Comparison of ENCODE assay signal across 8 cellular contexts in genomic region chr1:226121049-226121586, GRCh38. TPM values are rescaled to one million over a fixed set of nuclear protein-coding genes. Genes with fewer than 3 reads are reported as not detected.
DNase-seq lines count a peak whose midpoint lies in the region; ATAC-seq, FAIRE-seq and TF ChIP-seq lines count a peak whose summit lies in the region.

No MANE protein-coding gene starts in this region.

- peaks cover 19% of the 10 kb centered on the region for H3K4me1 ChIP-seq in left ventricle myocardium inferior

- no peak for TF ChIP-seq CTCF in left ventricle myocardium inferior (IDR thresholded peaks at IDR 0.05; ENCODE audit: borderline replicate concordance)
- no peak for TF ChIP-seq CTCF in astrocyte of the spinal cord (IDR thresholded peaks at IDR 0.05; ENCODE audit: low read depth, low read length)
- TF ChIP-seq CTCF in mesothelial cell of epicardium (IDR thresholded peaks at IDR 0.05; ENCODE audit: unreplicated experiment), result no peak

- peaks cover 23% of the 10 kb centered on the region for H3K4me1 Mint-ChIP-seq in mesothelial cell of epicardium

- H3K9me3 ChIP-seq in left ventricle myocardium inferior (replicated peaks), result no peaks in the 10 kb centered on the region

- no peak for TF ChIP-seq POLR2A in H54 (IDR thresholded peaks at IDR 0.05; ENCODE audit: low read depth, low read length)

- no peaks in the 10 kb centered on the region for H3K36me3 Mint-ChIP-seq in mesothelial cell of epicardium

- FAIRE-seq in H54 (lab: Jason Lieb, UNC) (no peak), frontal cortex (lab: Jason Lieb, UNC) (no peak)

- peak overlapping the region; percentile 66 for H3K27ac Mint-ChIP-seq in mesothelial cell of epicardium

- H3K9me3 Mint-ChIP-seq in mesothelial cell of epicardium, result no peaks in the 10 kb centered on the region

- H3K4me3 ChIP-seq in left ventricle myocardium inferior (peak overlapping the region; percentile 81), astrocyte of the spinal cord (ENCODE audit: low read depth, low read length) (peak overlapping the region; percentile 7)

- no peak for ATAC-seq in Right ventricle myocardium inferior

- no peak for DNase-seq in left ventricle myocardium inferior
- DNase-seq in Right ventricle myocardium inferior (ENCODE audit: missing footprints), result no peak
- DNase-seq in astrocyte of the spinal cord (ENCODE audit: low read depth, low spot score), result no peak
- no peak for DNase-seq in mesothelial cell of epicardium (ENCODE audit: low spot score in 2 of 2, unreplicated experiment in 2 of 2)
- DNase-seq in pons (ENCODE audit: low spot score), result no peak
- DNase-seq in hypothalamus (lab: John Stamatoyannopoulos, UW), result no peak
- DNase-seq in H54 (ENCODE audit: insufficient read length, low spot score), result no peak
- DNase-seq in frontal cortex (ENCODE audit: low spot score in 2 of 2), result no peak

- no peaks in the 10 kb centered on the region for H3K36me3 ChIP-seq in left ventricle myocardium inferior

- in situ Hi-C loops in astrocyte of the spinal cord (cut with HindIII; ENCODE audit: low sequenced_read_pairs), result no loop called here

- intact Hi-C loops in left ventricle myocardium inferior (cut with micrococcal nuclease) (loop anchor here (5.0 kb wide), 1 partner anchor 54 kb away; no protein-coding TSS in a partner anchor), Right ventricle myocardium inferior (cut with DNase I) (loop anchor here (1.0 to 10.0 kb wide), 2 partner anchors 58 to 214 kb away; no protein-coding TSS in a partner anchor)

- H3K27me3 ChIP-seq in left ventricle myocardium inferior (ENCODE audit: low read depth), result no peaks in the 10 kb centered on the region

- H3K27me3 Mint-ChIP-seq in mesothelial cell of epicardium (ENCODE audit: low read depth), result peaks cover 7% of the 10 kb centered on the region

- H3K27ac ChIP-seq in left ventricle myocardium inferior (replicated peaks), result peak overlapping the region; percentile 81

- H3K4me3 Mint-ChIP-seq in mesothelial cell of epicardium, result peak overlapping the region; percentile 77

RNA-seq across cellular contexts. Expression of gene H3-3A, which starts 58.6 kb away (rescaled TPM):
- 324 TPM for total RNA-seq in left ventricle myocardium inferior
- 348 TPM for total RNA-seq in Right ventricle myocardium inferior
- 796 to 806 TPM (median 800 TPM) in 3 replicates for total RNA-seq in mesothelial cell of epicardium
- 377 TPM for total RNA-seq in frontal cortex
